Comparison of ENCODE assay signal across 14 cellular contexts in genomic region chr3:150449169-150449721, GRCh38. TPM values are rescaled to one million over a fixed set of nuclear protein-coding genes. Genes with fewer than 3 reads are reported as not detected.
A peak's percentile ranks its signal among the peaks of the same experiment; 100 is the strongest.
DNase-seq lines count a peak whose midpoint lies in the region; ATAC-seq and TF ChIP-seq lines count a peak whose summit lies in the region.
"Had no signal": no experiment of that assay in that cellular context is flagged by ENCODE, and none has a peak within 500 bp of the region (broad histone marks: within the 10 kb centered on the region; RNA-seq: fewer than 3 reads in every experiment).

No MANE protein-coding gene starts in this region.

- peak overlapping the region; percentile 25 for H3K27ac Mint-ChIP-seq in glutamatergic neuron (ENCODE audit: unreplicated experiment)
- H3K27ac Mint-ChIP-seq: dendritic cell treated with granulocyte-macrophage colony-stimulating factor and Interleukin-4, amounts not matched to agents 40 ng/mL and 50 ng/mL, for 4 days; neural progenitor cell; T-helper 17 cell had no signal

- TF ChIP-seq CTCF in AG04450 (IDR thresholded peaks at IDR 0.05; ENCODE audit: low read depth, low read length) (no peak), HEK293 (tag by site-specific recombination; IDR thresholded peaks at IDR 0.05) (no peak), glutamatergic neuron (IDR thresholded peaks at IDR 0.05; ENCODE audit: partially characterized antibody, unreplicated experiment) (no peak)

- no peaks in the 10 kb centered on the region for H3K27me3 Mint-ChIP-seq in glutamatergic neuron (ENCODE audit: unreplicated experiment)
- H3K27me3 Mint-ChIP-seq: dendritic cell treated with granulocyte-macrophage colony-stimulating factor and Interleukin-4, amounts not matched to agents 40 ng/mL and 50 ng/mL, for 4 days; T-helper 17 cell had no signal

- DNase-seq in AG04450 (ENCODE audit: low read depth, low spot score), result peak; percentile 39
- DNase-seq in amniotic epithelial cell (ENCODE audit: low read depth), result peak; percentile 77
- DNase-seq in glutamatergic neuron, result no peak
- DNase-seq in DMS114 treated with DMSO at 0.1 percent for 48 hours (lab: John Stamatoyannopoulos, UW; ENCODE audit: unreplicated experiment), result no peak
- DNase-seq in NCI-H2081 treated with DMSO at 0.1 percent for 48 hours (lab: John Stamatoyannopoulos, UW), result no peak
- DNase-seq: activated T-cell treated with anti-CD3 and anti-CD28 coated beads, Interleukin-2, amount 50 U/mL, for 1 hour; NCI-H524; T-helper 17 cell had no signal

- ATAC-seq in GM21717 (IDR thresholded peaks at IDR 0.05; ENCODE audit: unreplicated experiment) (no peak), GM18502 (IDR thresholded peaks at IDR 0.05; ENCODE audit: poor library complexity, unreplicated experiment) (no peak)
- ATAC-seq: T-helper 17 cell had no signal

- H3K36me3 Mint-ChIP-seq in glutamatergic neuron (ENCODE audit: unreplicated experiment), result no peaks in the 10 kb centered on the region

- H3K4me1 Mint-ChIP-seq in glutamatergic neuron (ENCODE audit: low read depth, unreplicated experiment), result peaks cover 14% of the 10 kb centered on the region
- H3K4me1 Mint-ChIP-seq: neural progenitor cell had no signal

- CTCF ChIA-PET in AG04450 (lab: Charles Lee) (no interaction called here), HEK293 (lab: Yijun Ruan, JAX) (no interaction called here)

- H3K4me1 ChIP-seq in HEK293 (ENCODE audit: control insufficient read depth, insufficient read depth, low read length), result peaks cover 5% of the 10 kb centered on the region; the same call in 1 of the 2 replicates
- H3K4me1 ChIP-seq: neural progenitor cell had no signal

- no peaks in the 10 kb centered on the region for H3K27me3 ChIP-seq in AG04450 (ENCODE audit: control insufficient read depth, insufficient read depth, low read length)
- H3K27me3 ChIP-seq: neural progenitor cell had no signal

- POLR2A ChIA-PET in AG04450 (lab: Yijun Ruan, JAX), result no interaction called here
- POLR2A ChIA-PET in HEK293 (lab: Yijun Ruan, JAX), result no interaction called here

- no peak overlapping the region for H3K4me3 Mint-ChIP-seq in glutamatergic neuron (ENCODE audit: unreplicated experiment)
- H3K4me3 Mint-ChIP-seq: dendritic cell treated with granulocyte-macrophage colony-stimulating factor and Interleukin-4, amounts not matched to agents 40 ng/mL and 50 ng/mL, for 4 days; neural progenitor cell; T-helper 17 cell had no signal

- H3K9me3 ChIP-seq in AG04450 (ENCODE audit: control insufficient read depth, insufficient read depth, low read length) (no peaks in the 10 kb centered on the region), HEK293 (ENCODE audit: control insufficient read depth, insufficient read depth, low read depth, low read length) (no peaks in the 10 kb centered on the region)
- H3K9me3 ChIP-seq: thoracic aorta had no signal

- no peak overlapping the region for H3K27ac ChIP-seq in AG04450 (ENCODE audit: low read depth, low read length)
- no peak overlapping the region for H3K27ac ChIP-seq in HEK293 (ENCODE audit: extremely low read depth, low read depth, low read length)
- H3K27ac ChIP-seq: neural progenitor cell, thoracic aorta had no signal

- H3K4me3 ChIP-seq in AG04450 (ENCODE audit: low read depth, low read length) (no peak overlapping the region; the same call in 1 of the 2 replicates), HEK293 (ENCODE audit: low read depth, low read length) (no peak overlapping the region)
- H3K4me3 ChIP-seq: neural progenitor cell, thoracic aorta had no signal

- H3K36me3 ChIP-seq in HEK293 (ENCODE audit: control insufficient read depth in 2 of 2, insufficient read depth in 1 of 2, low read length in 2 of 2), result no peaks in the 10 kb centered on the region
- H3K36me3 ChIP-seq: neural progenitor cell, thoracic aorta had no signal

- no peaks in the 10 kb centered on the region for H3K9me3 Mint-ChIP-seq in glutamatergic neuron (ENCODE audit: unreplicated experiment)
- H3K9me3 Mint-ChIP-seq: dendritic cell treated with granulocyte-macrophage colony-stimulating factor and Interleukin-4, amounts not matched to agents 40 ng/mL and 50 ng/mL, for 4 days; neural progenitor cell had no signal

TF ChIP-seq in HEK293, 187 proteins besides CTCF, POLR2A, EP300 and RAD21:
- TF ChIP-seq OSR2 (tag by site-specific recombination; IDR thresholded peaks at IDR 0.05) (peak; percentile 46; the same call in 1 of the 2 replicates), MEIS1 (CRISPR knock-in tag; IDR thresholded peaks at IDR 0.05; ENCODE audit: borderline replicate concordance) (no peak), ZEB2 (tag by site-specific recombination; IDR thresholded peaks at IDR 0.05) (peak; percentile 43; the same call in 1 of the 2 replicates), ZNF544 (tag by site-specific recombination; IDR thresholded peaks at IDR 0.05) (no peak), PRDM1 (tag by site-specific recombination; IDR thresholded peaks at IDR 0.05) (peak; percentile 85), BCL11B (tag by site-specific recombination; IDR thresholded peaks at IDR 0.05; ENCODE audit: low read depth) (no peak), ZNF600 (tag by site-specific recombination; IDR thresholded peaks at IDR 0.05) (peak; percentile 29; the same call in 1 of the 2 replicates), PBX3 (CRISPR knock-in tag; IDR thresholded peaks at IDR 0.05) (no peak), KLF8 (tag by site-specific recombination; IDR thresholded peaks at IDR 0.05) (no peak), ZNF366 (tag by site-specific recombination; conservative IDR thresholded peaks at IDR 0.05) (peak; percentile 36; the same call in 1 of the 2 replicates), INSM2 (tag by site-specific recombination; IDR thresholded peaks at IDR 0.05) (no peak), ZNF621 (tag by site-specific recombination; IDR thresholded peaks at IDR 0.05) (no peak)
- TF ChIP-seq, protein P1, sequence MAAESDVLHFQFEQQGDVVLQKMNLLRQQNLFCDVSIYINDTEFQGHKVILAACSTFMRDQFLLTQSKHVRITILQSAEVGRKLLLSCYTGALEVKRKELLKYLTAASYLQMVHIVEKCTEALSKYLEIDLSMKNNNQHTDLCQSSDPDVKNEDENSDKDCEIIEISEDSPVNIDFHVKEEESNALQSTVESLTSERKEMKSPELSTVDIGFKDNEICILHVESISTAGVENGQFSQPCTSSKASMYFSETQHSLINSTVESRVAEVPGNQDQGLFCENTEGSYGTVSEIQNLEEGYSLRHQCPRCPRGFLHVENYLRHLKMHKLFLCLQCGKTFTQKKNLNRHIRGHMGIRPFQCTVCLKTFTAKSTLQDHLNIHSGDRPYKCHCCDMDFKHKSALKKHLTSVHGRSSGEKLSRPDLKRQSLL (tag by site-specific recombination; IDR thresholded peaks at IDR 0.05), result no peak
- TF ChIP-seq, protein P2, sequence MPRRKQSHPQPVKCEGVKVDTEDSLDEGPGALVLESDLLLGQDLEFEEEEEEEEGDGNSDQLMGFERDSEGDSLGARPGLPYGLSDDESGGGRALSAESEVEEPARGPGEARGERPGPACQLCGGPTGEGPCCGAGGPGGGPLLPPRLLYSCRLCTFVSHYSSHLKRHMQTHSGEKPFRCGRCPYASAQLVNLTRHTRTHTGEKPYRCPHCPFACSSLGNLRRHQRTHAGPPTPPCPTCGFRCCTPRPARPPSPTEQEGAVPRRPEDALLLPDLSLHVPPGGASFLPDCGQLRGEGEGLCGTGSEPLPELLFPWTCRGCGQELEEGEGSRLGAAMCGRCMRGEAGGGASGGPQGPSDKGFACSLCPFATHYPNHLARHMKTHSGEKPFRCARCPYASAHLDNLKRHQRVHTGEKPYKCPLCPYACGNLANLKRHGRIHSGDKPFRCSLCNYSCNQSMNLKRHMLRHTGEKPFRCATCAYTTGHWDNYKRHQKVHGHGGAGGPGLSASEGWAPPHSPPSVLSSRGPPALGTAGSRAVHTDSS (tag by site-specific recombination; IDR thresholded peaks at IDR 0.05), result no peak
- TF ChIP-seq, protein P3, sequence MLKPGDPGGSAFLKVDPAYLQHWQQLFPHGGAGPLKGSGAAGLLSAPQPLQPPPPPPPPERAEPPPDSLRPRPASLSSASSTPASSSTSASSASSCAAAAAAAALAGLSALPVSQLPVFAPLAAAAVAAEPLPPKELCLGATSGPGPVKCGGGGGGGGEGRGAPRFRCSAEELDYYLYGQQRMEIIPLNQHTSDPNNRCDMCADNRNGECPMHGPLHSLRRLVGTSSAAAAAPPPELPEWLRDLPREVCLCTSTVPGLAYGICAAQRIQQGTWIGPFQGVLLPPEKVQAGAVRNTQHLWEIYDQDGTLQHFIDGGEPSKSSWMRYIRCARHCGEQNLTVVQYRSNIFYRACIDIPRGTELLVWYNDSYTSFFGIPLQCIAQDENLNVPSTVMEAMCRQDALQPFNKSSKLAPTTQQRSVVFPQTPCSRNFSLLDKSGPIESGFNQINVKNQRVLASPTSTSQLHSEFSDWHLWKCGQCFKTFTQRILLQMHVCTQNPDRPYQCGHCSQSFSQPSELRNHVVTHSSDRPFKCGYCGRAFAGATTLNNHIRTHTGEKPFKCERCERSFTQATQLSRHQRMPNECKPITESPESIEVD (tag by site-specific recombination; IDR thresholded peaks at IDR 0.05), result peak; percentile 80
TF ChIP-seq in HEK293: peak in this region for 6.

RNA-seq across cellular contexts. Expression of gene TSC22D2, which starts 41.1 kb away (rescaled TPM):
- polyA plus RNA-seq in AG04450 (2011; rRNA removed), result 28.4 and 29.3 TPM in 2 replicates
- polyA minus RNA-seq in AG04450 (2011; rRNA and poly(A)+ RNA removed), result 62.4 and 71.9 TPM in 2 replicates
- 87.3 TPM for total RNA-seq in glutamatergic neuron (ENCODE audit: unreplicated experiment)

Comparison
In these comparisons a context has a peak if more than half of its experiments do, and no peak if none do; other contexts are left out.
1. DNase-seq: peak in AG04450 (single experiment) and amniotic epithelial cell (single experiment); none in glutamatergic neuron (single experiment), DMS114 treated with DMSO at 0.1 percent for 48 hours (single experiment) and NCI-H2081 treated with DMSO at 0.1 percent for 48 hours (single experiment).